ENCODE assay signal across 13 cellular contexts in the genomic region with DNA sequence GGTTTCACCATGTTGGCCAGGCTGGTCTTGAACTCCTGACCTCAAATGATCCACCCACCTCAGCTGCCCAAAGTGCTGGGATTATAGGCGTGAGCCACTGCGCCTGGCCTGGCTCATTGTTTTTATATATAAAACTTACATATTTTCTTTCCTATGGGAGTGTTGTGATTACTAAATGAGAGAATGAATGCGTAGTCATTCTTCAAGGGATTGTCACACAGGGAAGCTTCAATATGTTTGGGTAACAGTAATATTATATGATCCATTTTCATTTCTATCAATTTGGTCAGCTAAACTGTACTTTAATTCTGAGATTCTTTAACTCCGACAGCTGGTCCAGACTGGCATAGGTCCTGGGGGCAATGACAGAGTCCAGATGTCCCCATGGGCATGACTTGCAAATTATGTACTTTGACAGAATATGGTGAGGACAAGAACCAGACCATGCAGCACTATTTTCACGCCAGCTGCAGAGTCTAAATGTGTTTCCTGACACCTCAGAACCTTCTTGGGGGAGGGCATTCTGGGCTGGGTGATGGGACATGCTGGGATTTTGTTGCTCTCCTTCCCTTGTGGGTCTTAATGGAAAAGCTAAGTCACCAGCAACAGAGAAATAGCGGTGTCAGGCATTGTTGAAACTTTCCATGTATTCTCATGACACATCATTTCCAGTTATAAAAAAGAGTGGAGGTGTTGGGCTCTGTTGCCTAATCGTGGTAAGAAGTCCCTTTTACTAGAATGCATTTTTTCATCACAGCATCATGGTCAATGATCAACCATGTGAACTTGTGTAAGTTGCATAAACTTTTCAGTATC. TPM values are rescaled to one million over a fixed set of nuclear protein-coding genes. Genes with fewer than 3 reads are reported as not detected.
DNase-seq lines count a peak whose midpoint lies in the region; ATAC-seq and TF ChIP-seq lines count a peak whose summit lies in the region.
"Had no signal": no experiment of that assay in that cellular context is flagged by ENCODE, and none has a peak within 500 bp of the region (broad histone marks: within the 10 kb centered on the region; RNA-seq: fewer than 3 reads in every experiment).

No MANE protein-coding gene starts in this region.

- WGBS in smooth muscle cell (ENCODE audit: low lambda C conversion rate) = 35% methylated on average over 7 of the region's 7 CpGs

- H3K36me3 ChIP-seq in smooth muscle cell (ENCODE audit: low read depth) = no peaks in the 10 kb centered on the region

- no peaks in the 10 kb centered on the region for H3K79me2 ChIP-seq in smooth muscle cell (ENCODE audit: low read depth)

- H3K27ac ChIP-seq in smooth muscle cell (ENCODE audit: low read depth) = peak overlapping the region; percentile 50
- H3K27ac ChIP-seq: testis had no signal

- no peak overlapping the region for H2AFZ ChIP-seq in smooth muscle cell (ENCODE audit: low read depth)

- no peaks in the 10 kb centered on the region for H4K20me1 ChIP-seq in smooth muscle cell (ENCODE audit: low read depth)

- no peak overlapping the region for H3K9ac ChIP-seq in smooth muscle cell (ENCODE audit: low read depth)

- H3K9me3 ChIP-seq in smooth muscle cell (replicated peaks; ENCODE audit: low read depth) = no peaks in the 10 kb centered on the region
- H3K9me3 ChIP-seq: testis had no signal

- TF ChIP-seq CTCF in fibroblast of mammary gland (conservative IDR thresholded peaks at IDR 0.05; ENCODE audit: control insufficient read depth, insufficient read depth, low read depth, low read length) (no peak), smooth muscle cell (IDR thresholded peaks at IDR 0.05; ENCODE audit: borderline replicate concordance, insufficient read depth, poor library complexity, severe bottlenecking) (no peak)

- no peaks in the 10 kb centered on the region for H3K4me1 ChIP-seq in smooth muscle cell (ENCODE audit: low read depth)
- H3K4me1 ChIP-seq: testis had no signal

- H3F3A ChIP-seq in smooth muscle cell (ENCODE audit: low read depth) = peaks cover 27% of the 10 kb centered on the region

- no peak overlapping the region for H3K4me2 ChIP-seq in smooth muscle cell

- ATAC-seq in GM21447 (IDR thresholded peaks at IDR 0.05; ENCODE audit: unreplicated experiment) (no peak), GM18868 (IDR thresholded peaks at IDR 0.05; ENCODE audit: unreplicated experiment) (no peak)

- H3K4me3 ChIP-seq in fibroblast of mammary gland (ENCODE audit: control insufficient read depth, low read depth, low read length) = no peak overlapping the region
- H3K4me3 ChIP-seq in smooth muscle cell = no peak overlapping the region
- H3K4me3 ChIP-seq: testis had no signal

- DNase-seq in ELR (ENCODE audit: low read depth) = peak; percentile 33
- DNase-seq in SW480 (ENCODE audit: low spot score) = peak; percentile 9
- peak; percentile 83 for DNase-seq in fibroblast of mammary gland (ENCODE audit: low read depth)
- DNase-seq in smooth muscle cell (lab: John Stamatoyannopoulos, UW; ENCODE audit: unreplicated experiment) = no peak
- no peak for DNase-seq in dedifferentiated amniotic fluid mesenchymal stem cell (ENCODE audit: extremely low spot score)
- DNase-seq: activated CD4-positive, alpha-beta T cell treated with anti-CD3 and anti-CD28 coated beads for 4 hours; activated T-cell treated with anti-CD3 and anti-CD28 coated beads, Interleukin-2, amount 50 U/mL, for 24 hours; CD4-positive, alpha-beta memory T cell; foreskin melanocyte; Right ventricle myocardium superior; testis had no signal

- H3K27me3 ChIP-seq in smooth muscle cell (ENCODE audit: low read depth) = no peaks in the 10 kb centered on the region
- H3K27me3 ChIP-seq: testis had no signal

RNA-seq across cellular contexts. Expression of a gene that starts 40.9 kb away (rescaled TPM):
- total RNA-seq in smooth muscle cell = 563 and 581 TPM in 2 replicates
- 365 and 567 TPM in 2 replicates for polyA plus RNA-seq in smooth muscle cell
- total RNA-seq: CD4-positive, alpha-beta memory T cell had no signal
- polyA plus RNA-seq: CD4-positive, alpha-beta memory T cell had no signal

Comparison
In these comparisons a context has a peak if more than half of its experiments do, and no peak if none do; other contexts are left out.
1. DNase-seq: peak in ELR (single experiment), SW480 (single experiment) and fibroblast of mammary gland (single experiment); none in smooth muscle cell (single experiment) and dedifferentiated amniotic fluid mesenchymal stem cell (single experiment).